16 cellular contexts compared by ENCODE assay signal in genomic region chr7:137909042-137909441, GRCh38.
DNase-seq lines count a peak whose midpoint lies in the region; ATAC-seq and TF ChIP-seq lines count a peak whose summit lies in the region.
"Had no signal": no experiment of that assay in that cellular context is flagged by ENCODE, and none has a peak within 500 bp of the region (broad histone marks: within the 10 kb centered on the region; RNA-seq: fewer than 3 reads in every experiment).

No MANE protein-coding gene starts in this region.

- H4K20me1 ChIP-seq in mammary epithelial cell (ENCODE audit: insufficient read depth, low read length): no peaks in the 10 kb centered on the region

- H3K9ac ChIP-seq in mammary epithelial cell (ENCODE audit: insufficient read depth, low read length): no peak overlapping the region

- H3K36me3 Mint-ChIP-seq in naive thymus-derived CD4-positive, alpha-beta T cell: peaks cover 14 to 60% (median 35%) of the 10 kb centered on the region in 5 donors

- no peak overlapping the region for H3K4me3 Mint-ChIP-seq in naive thymus-derived CD4-positive, alpha-beta T cell
- H3K4me3 Mint-ChIP-seq: activated CD4-positive, alpha-beta T cell treated with anti-CD3 and anti-CD28 coated beads for 36 hours; H9; nephron progenitor cell had no signal

- no peaks in the 10 kb centered on the region for H3K9me3 ChIP-seq in mammary epithelial cell (replicated peaks; ENCODE audit: insufficient read depth, low read length)
- H3K9me3 ChIP-seq in naive thymus-derived CD4-positive, alpha-beta T cell (ENCODE audit: control insufficient read depth in 2 of 3, low read length in 3 of 3): no peaks in the 10 kb centered on the region
- H3K9me3 ChIP-seq: right lobe of liver had no signal

- H3K79me2 ChIP-seq in mammary epithelial cell (ENCODE audit: insufficient read depth, low read length): no peaks in the 10 kb centered on the region

- TF ChIP-seq CTCF in brain microvascular endothelial cell (IDR thresholded peaks at IDR 0.05; ENCODE audit: low read depth, low read length, missing control alignments): peak; percentile 18
- TF ChIP-seq CTCF in mammary epithelial cell (conservative IDR thresholded peaks at IDR 0.05 in 1 of 2, IDR thresholded peaks at IDR 0.05 in 1 of 2; ENCODE audit: extremely low read depth in 1 of 2, insufficient read depth in 1 of 2, low read depth in 1 of 2, low read length in 2 of 2): no peak

- dilution Hi-C loops in mammary epithelial cell (cut with HindIII; ENCODE audit: low sequenced_read_pairs): no loop called here

- H3K27ac Mint-ChIP-seq in naive thymus-derived CD4-positive, alpha-beta T cell: no peak overlapping the region
- H3K27ac Mint-ChIP-seq: activated CD4-positive, alpha-beta T cell treated with anti-CD3 and anti-CD28 coated beads for 36 hours; nephron progenitor cell had no signal

- ATAC-seq in naive thymus-derived CD4-positive, alpha-beta T cell: no peak
- ATAC-seq in GM19467 (IDR thresholded peaks at IDR 0.05; ENCODE audit: unreplicated experiment): no peak
- ATAC-seq: activated CD4-positive, alpha-beta T cell treated with anti-CD3 and anti-CD28 coated beads for 36 hours had no signal

- CTCF ChIA-PET in mammary epithelial cell (lab: Charles Lee; ENCODE audit: low non-redundant PET): no interaction called here
- CTCF ChIA-PET in naive thymus-derived CD4-positive, alpha-beta T cell (lab: Charles Lee): no interaction called here

- H3K27me3 ChIP-seq in brain microvascular endothelial cell (replicated peaks): no peaks in the 10 kb centered on the region
- no peaks in the 10 kb centered on the region for H3K27me3 ChIP-seq in mammary epithelial cell (ENCODE audit: insufficient read depth, low read length)
- no peaks in the 10 kb centered on the region for H3K27me3 ChIP-seq in naive thymus-derived CD4-positive, alpha-beta T cell (ENCODE audit: control insufficient read depth in 2 of 2, insufficient read depth in 2 of 2, low read length in 2 of 2)
- H3K27me3 ChIP-seq: cardiac muscle cell, right lobe of liver had no signal

- in situ Hi-C loops in brain microvascular endothelial cell (cut with HindIII; ENCODE audit: low pct_ligation_motif_present, low sequenced_read_pairs): no loop called here
- in situ Hi-C loops in mammary epithelial cell (cut with MboI; ENCODE audit: low sequenced_read_pairs in 2 of 2): loop anchor here (5.0 to 25.0 kb wide), 3 partner anchors 96 to 828 kb away; partner anchors contain the start of gene CREB3L2 (in 1 of the 2)

- H3K4me1 ChIP-seq in mammary epithelial cell (ENCODE audit: insufficient read depth, low read length): no peaks in the 10 kb centered on the region
- no peaks in the 10 kb centered on the region for H3K4me1 ChIP-seq in naive thymus-derived CD4-positive, alpha-beta T cell (ENCODE audit: control insufficient read depth in 2 of 2, insufficient read depth in 2 of 2, low read length in 2 of 2)
- H3K4me1 ChIP-seq: right lobe of liver had no signal

- no peak overlapping the region for H3K4me3 ChIP-seq in brain microvascular endothelial cell (ENCODE audit: low read depth, low read length)
- H3K4me3 ChIP-seq in mammary epithelial cell (replicated peaks in 1 of 3; ENCODE audit: insufficient read depth in 1 of 3, low read depth in 2 of 3, low read length in 3 of 3): no peak overlapping the region
- no peak overlapping the region for H3K4me3 ChIP-seq in naive thymus-derived CD4-positive, alpha-beta T cell (ENCODE audit: low read length)
- H3K4me3 ChIP-seq: cardiac muscle cell, right lobe of liver had no signal

- POLR2A ChIA-PET in naive thymus-derived CD4-positive, alpha-beta T cell (lab: Charles Lee): no interaction called here

- DNase-seq in brain microvascular endothelial cell: no peak
- peak; percentile 78 for DNase-seq in globus pallidus (ENCODE audit: low spot score)
- DNase-seq in pons (ENCODE audit: low spot score): peak; percentile 53
- DNase-seq in cortex of kidney (lab: John Stamatoyannopoulos, UW): no peak
- DNase-seq in mammary epithelial cell: no peak
- no peak for DNase-seq in naive thymus-derived CD4-positive, alpha-beta T cell
- DNase-seq: activated CD4-positive, alpha-beta T cell treated with anti-CD3 and anti-CD28 coated beads for 36 hours; activated naive CD4-positive, alpha-beta T cell treated with anti-CD3 and anti-CD28 coated beads, Interleukin-2, amount 50 U/mL, for 16 hours; activated T-cell treated with anti-CD3 and anti-CD28 coated beads for 4 hours; H9; nephron progenitor cell; right lobe of liver; T-helper 2 cell had no signal

- H3K27me3 Mint-ChIP-seq in naive thymus-derived CD4-positive, alpha-beta T cell: no peaks in the 10 kb centered on the region
- H3K27me3 Mint-ChIP-seq: activated CD4-positive, alpha-beta T cell treated with anti-CD3 and anti-CD28 coated beads for 36 hours had no signal

- H3K4me2 ChIP-seq in mammary epithelial cell (ENCODE audit: insufficient read depth, low read depth, low read length): no peak overlapping the region

- intact Hi-C loops in mammary epithelial cell (cut with micrococcal nuclease): loop anchor here (10.0 kb wide), 1 partner anchor 536 kb away; no protein-coding TSS in a partner anchor
- intact Hi-C loops in naive thymus-derived CD4-positive, alpha-beta T cell (cut with micrococcal nuclease): no loop called here

- WGBS in mammary epithelial cell (ENCODE audit: low coverage, missing lambda C conversion rate): 82% methylated on average over 8 of the region's 11 CpGs

- no TSS peak for BruUV-seq in mammary epithelial cell (replicated peaks; lab: Mats Ljungman, UMichigan)

- H3K27ac ChIP-seq in brain microvascular endothelial cell (no peak overlapping the region), mammary epithelial cell (ENCODE audit: insufficient read depth, low read depth, low read length) (no peak overlapping the region)
- H3K27ac ChIP-seq in naive thymus-derived CD4-positive, alpha-beta T cell (ENCODE audit: low read depth, low read length): no peak overlapping the region
- H3K27ac ChIP-seq: epithelial cell of prostate, right lobe of liver had no signal

- H3K9me3 Mint-ChIP-seq in naive thymus-derived CD4-positive, alpha-beta T cell: peaks cover 0 to 5% (median 0%) of the 10 kb centered on the region in 11 donors

- H3K36me3 ChIP-seq in brain microvascular endothelial cell (replicated peaks) (peaks cover 85% of the 10 kb centered on the region), mammary epithelial cell (ENCODE audit: insufficient read depth, low read length) (peaks cover 4% of the 10 kb centered on the region)
- peaks cover 0 to 39% (median 9%) of the 10 kb centered on the region in 3 experiments for H3K36me3 ChIP-seq in naive thymus-derived CD4-positive, alpha-beta T cell (ENCODE audit: control insufficient read depth in 2 of 3, insufficient read depth in 3 of 3, low read length in 3 of 3)

- H3K4me1 Mint-ChIP-seq in naive thymus-derived CD4-positive, alpha-beta T cell: no peaks in the 10 kb centered on the region

- H2AFZ ChIP-seq in mammary epithelial cell (ENCODE audit: low read depth, low read length): no peak overlapping the region

Comparison
In these comparisons a context has a peak if more than half of its experiments do, and no peak if none do; other contexts are left out.
1. DNase-seq: peak in globus pallidus (single experiment) and pons (single experiment); none in brain microvascular endothelial cell (single experiment), cortex of kidney (single experiment), mammary epithelial cell (single experiment) and naive thymus-derived CD4-positive, alpha-beta T cell (0 of 9).